Comparison of ENCODE assay signal across 1 cellular context in genomic region chr9:75085640-75086039, GRCh38.
TF ChIP-seq lines count a peak whose summit lies in the region.

No MANE protein-coding gene starts in this region.

TF ChIP-seq in liver, 16 proteins besides CTCF, POLR2A, EP300 and RAD21 (continued from another document):
- no peak for TF ChIP-seq REST (IDR thresholded peaks at IDR 0.05)
- no peak for TF ChIP-seq TAF1 (conservative IDR thresholded peaks at IDR 0.05)
- TF ChIP-seq YY1 (IDR thresholded peaks at IDR 0.05), result no peak
- no peak for TF ChIP-seq ATF3 (IDR thresholded peaks at IDR 0.05)
- TF ChIP-seq FOXA1 (IDR thresholded peaks at IDR 0.05), result no peak
- no peak for TF ChIP-seq NR2F2 (IDR thresholded peaks at IDR 0.05)
- no peak for TF ChIP-seq HNF4G (IDR thresholded peaks at IDR 0.05)
- TF ChIP-seq ZBTB33 (IDR thresholded peaks at IDR 0.05), result no peak
- TF ChIP-seq GABPA (IDR thresholded peaks at IDR 0.05 in 1 of 2, conservative IDR thresholded peaks at IDR 0.05 in 1 of 2), result no peak
- no peak for TF ChIP-seq SP1 (IDR thresholded peaks at IDR 0.05)
- TF ChIP-seq EGR1 (IDR thresholded peaks at IDR 0.05; ENCODE audit: low read depth in 2 of 2), result no peak
- no peak for TF ChIP-seq HNF4A (conservative IDR thresholded peaks at IDR 0.05)
- no peak for TF ChIP-seq JUND (IDR thresholded peaks at IDR 0.05)
TF ChIP-seq in liver: peak in this region for 0.
